ENCODE assay signal across 15 cellular contexts in genomic region chr20:54468082-54468481, GRCh38. TPM values are rescaled to one million over a fixed set of nuclear protein-coding genes. Genes with fewer than 3 reads are reported as not detected.
DNase-seq lines count a peak whose midpoint lies in the region; ATAC-seq, FAIRE-seq and TF ChIP-seq lines count a peak whose summit lies in the region.
"Had no signal": no experiment of that assay in that cellular context is flagged by ENCODE, and none has a peak within 500 bp of the region (broad histone marks: within the 10 kb centered on the region; RNA-seq: fewer than 3 reads in every experiment).

No MANE protein-coding gene starts in this region.

- TF ChIP-seq POLR2A in HepG2 (IDR thresholded peaks at IDR 0.05; ENCODE audit: insufficient read depth in 1 of 2, low read depth in 2 of 2, low read length in 2 of 2) (no peak), right lobe of liver (IDR thresholded peaks at IDR 0.05) (no peak)

- no peak overlapping the region for H2AFZ ChIP-seq in HepG2 (ENCODE audit: low read length)

- H3K4me3 ChIP-seq in HepG2 (replicated peaks in 1 of 3; ENCODE audit: insufficient read depth in 1 of 3, low read depth in 2 of 3, low read length in 3 of 3) (no peak overlapping the region), right lobe of liver (no peak overlapping the region)
- H3K4me3 ChIP-seq: Peyer's patch had no signal

- CTCF ChIA-PET in HepG2 (lab: Yijun Ruan, JAX; ENCODE audit: low intra/inter-chr PET ratio, low total read pairs): no interaction called here

- H3K27ac ChIP-seq in HepG2 (ENCODE audit: extremely low read length, insufficient read depth, low read length): no peak overlapping the region
- no peak overlapping the region for H3K27ac ChIP-seq in right lobe of liver
- H3K27ac ChIP-seq: KMS-11, Peyer's patch had no signal

- 15% methylated on average over 3 of the region's 3 CpGs for WGBS in HepG2 (ENCODE audit: low lambda C conversion rate)
- WGBS in right lobe of liver (ENCODE audit: insufficient coverage, low coverage, low lambda C conversion rate, missing lambda C conversion rate): 47% methylated on average over 3 of the region's 3 CpGs

- TF ChIP-seq CTCF in HepG2 (CRISPR knock-in tag; IDR thresholded peaks at IDR 0.05) (no peak), right lobe of liver (IDR thresholded peaks at IDR 0.05) (no peak)

- DNase-seq in HepG2 (ENCODE audit: low spot score): no peak
- DNase-seq in right lobe of liver: no peak
- DNase-seq in M059J (ENCODE audit: low read depth): peak; percentile 22
- DNase-seq in AG08396 (ENCODE audit: low spot score): no peak
- DNase-seq in NCI-H2227 treated with DMSO at 0.1 percent for 48 hours (lab: John Stamatoyannopoulos, UW): no peak
- DNase-seq: CD8-positive, alpha-beta T cell; DMS79 treated with DMSO at 0.1 percent for 48 hours; MM.1S; NCI-H1105 treated with DMSO at 0.1 percent for 48 hours; NCI-H1930; Peyer's patch had no signal

- in situ Hi-C loops in HepG2 (cut with HindIII; ENCODE audit: extremely low pct_ligation_motif_present, low pct_unique_long_range_greater_than_20kb): no loop called here

- no peaks in the 10 kb centered on the region for H3K79me2 ChIP-seq in HepG2 (ENCODE audit: insufficient read depth, low read length)

- POLR2A ChIA-PET in HepG2 (lab: Yijun Ruan, JAX): no interaction called here

- no peaks in the 10 kb centered on the region for H3K36me3 ChIP-seq in HepG2 (replicated peaks in 1 of 2; ENCODE audit: control insufficient read depth in 1 of 2, insufficient read depth in 2 of 2, low read length in 2 of 2)
- no peaks in the 10 kb centered on the region for H3K36me3 ChIP-seq in right lobe of liver
- H3K36me3 ChIP-seq: Peyer's patch had no signal

- TF ChIP-seq EP300 in HepG2 (IDR thresholded peaks at IDR 0.05; ENCODE audit: low read depth in 2 of 2, low read length in 2 of 2): no peak
- no peak for TF ChIP-seq EP300 in HepG2 (CRISPR knock-in tag; IDR thresholded peaks at IDR 0.05; ENCODE audit: borderline replicate concordance)

- no peaks in the 10 kb centered on the region for H4K20me1 ChIP-seq in HepG2 (ENCODE audit: insufficient read depth, low read length)

- H3K9me3 ChIP-seq in HepG2 (ENCODE audit: low read length) (no peaks in the 10 kb centered on the region), right lobe of liver (no peaks in the 10 kb centered on the region)
- H3K9me3 ChIP-seq: Peyer's patch had no signal

- peaks cover 0 to 6% of the 10 kb centered on the region in 2 experiments; a peak in 2 of 5 replicates for H3K27me3 ChIP-seq in HepG2 (ENCODE audit: control insufficient read depth in 1 of 2, insufficient read depth in 2 of 2, low read length in 2 of 2)
- no peaks in the 10 kb centered on the region for H3K27me3 ChIP-seq in right lobe of liver
- H3K27me3 ChIP-seq: Peyer's patch had no signal

- ATAC-seq in HepG2 (peak; percentile 56; the same call in 2 of the 3 replicates), right lobe of liver (no peak), SK-N-SH treated with all-trans-retinoic acid at 6 μM for 48 hours (0 out of 3 replicates have a peak, but pooled peaks have one; percentile 31), GM18861 (IDR thresholded peaks at IDR 0.05; ENCODE audit: unreplicated experiment) (no peak)
- ATAC-seq: CD8-positive, alpha-beta T cell had no signal

- no peak overlapping the region for H3K4me2 ChIP-seq in HepG2 (ENCODE audit: low read depth, low read length)
- H3K4me2 ChIP-seq: KMS-11 had no signal

- intact Hi-C loops in HepG2 (cut with micrococcal nuclease; ENCODE audit: unreplicated experiment): no loop called here
- intact Hi-C loops in right lobe of liver (cut with DNase I): no loop called here

- TF ChIP-seq RAD21 in HepG2 (CRISPR knock-in tag; IDR thresholded peaks at IDR 0.05): no peak

- H3K4me1 ChIP-seq in HepG2 (ENCODE audit: insufficient read depth, low read length) (no peaks in the 10 kb centered on the region), right lobe of liver (no peaks in the 10 kb centered on the region)
- H3K4me1 ChIP-seq: Peyer's patch had no signal

- BruUV-seq in HepG2 (replicated peaks; lab: Mats Ljungman, UMichigan): no TSS peak

- no peak overlapping the region for H3K9ac ChIP-seq in HepG2 (ENCODE audit: insufficient read depth, low read depth, low read length)
- H3K9ac ChIP-seq: KMS-11 had no signal

- FAIRE-seq in HepG2 (lab: Jason Lieb, UNC): no peak
- FAIRE-seq: G401.6 had no signal

TF ChIP-seq in HepG2, 621 proteins besides CTCF, POLR2A, EP300 and RAD21 (continues in another document):
- no peak for TF ChIP-seq ZBTB10 (CRISPR knock-in tag; IDR thresholded peaks at IDR 0.05; ENCODE audit: borderline replicate concordance)
- no peak for TF ChIP-seq ARID2 (CRISPR knock-in tag; IDR thresholded peaks at IDR 0.05; ENCODE audit: borderline replicate concordance)
- no peak for TF ChIP-seq ZNF230 (CRISPR knock-in tag; IDR thresholded peaks at IDR 0.05)
- TF ChIP-seq SRSF4 (IDR thresholded peaks at IDR 0.05; ENCODE audit: low read depth, low read length, poor library complexity, severe bottlenecking): no peak
- no peak for TF ChIP-seq ATF7-NPFF (CRISPR knock-in tag; IDR thresholded peaks at IDR 0.05; ENCODE audit: low read depth)

TF ChIP-seq in SK-N-SH treated with all-trans-retinoic acid at 6 μM for 48 hours, 23 proteins besides CTCF, POLR2A, EP300 and RAD21 (continues in another document):
- TF ChIP-seq TSHZ2 (CRISPR knock-in tag; IDR thresholded peaks at IDR 0.05): no peak
- TF ChIP-seq ZNF70 (CRISPR knock-in tag; IDR thresholded peaks at IDR 0.05): no peak
- TF ChIP-seq ARNTL (CRISPR knock-in tag; IDR thresholded peaks at IDR 0.05; ENCODE audit: borderline replicate concordance, low read depth): no peak
- no peak for TF ChIP-seq CSRNP3 (CRISPR knock-in tag; IDR thresholded peaks at IDR 0.05)
- no peak for TF ChIP-seq ZNF8 (CRISPR knock-in tag; IDR thresholded peaks at IDR 0.05)
- no peak for TF ChIP-seq RARB (CRISPR knock-in tag; IDR thresholded peaks at IDR 0.05)

RNA-seq across cellular contexts. Expression of gene DOK5, which starts 7.3 kb away (rescaled TPM):
- not detected in 2 replicates for total RNA-seq in HepG2 (2016; rRNA removed; fragmentation: Illumina TruSeq; extraction: Trizol)
- not detected in 2 replicates for total RNA-seq in HepG2 (2016; cell fraction: cytosol; rRNA removed; fragmentation: Illumina TruSeq; extraction: Trizol; ENCODE audit: low read depth)
- total RNA-seq in HepG2 (2016; cell fraction: insoluble cytoplasmic fraction; rRNA removed; fragmentation: Illumina TruSeq; extraction: Trizol): not detected in 2 replicates
- total RNA-seq in HepG2 (2016; cell fraction: membrane; rRNA removed; fragmentation: Illumina TruSeq; extraction: Trizol): not detected in 2 replicates
- total RNA-seq in HepG2 (2016; cell fraction: nucleus; rRNA removed; fragmentation: Illumina TruSeq; extraction: Trizol): not detected in 2 replicates
- polyA plus RNA-seq in HepG2 (2011; rRNA removed): not detected in 2 replicates
- polyA plus RNA-seq in HepG2 (2011; cell fraction: cytosol; rRNA removed): not detected in 2 replicates
- polyA plus RNA-seq in HepG2 (2011; cell fraction: nucleus; rRNA removed): not detected in 2 replicates
- not detected in 2 replicates for polyA plus RNA-seq in HepG2 (2012)
- not detected in 2 replicates for polyA plus RNA-seq in HepG2 (2016; cell fraction: cytosol; fragmentation: Illumina TruSeq; extraction: Trizol; ENCODE audit: low read depth)
- not detected in 2 replicates for polyA plus RNA-seq in HepG2 (2016; cell fraction: insoluble cytoplasmic fraction; fragmentation: Illumina TruSeq; extraction: Trizol; ENCODE audit: low read depth)
- polyA plus RNA-seq in HepG2 (2016; cell fraction: membrane; fragmentation: Illumina TruSeq; extraction: Trizol; ENCODE audit: low read depth): not detected in 2 replicates
- not detected in 2 replicates for polyA plus RNA-seq in HepG2 (2016; cell fraction: nucleus; fragmentation: Illumina TruSeq; extraction: Trizol; ENCODE audit: insufficient read depth, low read depth)
- polyA minus RNA-seq in HepG2 (2011; rRNA and poly(A)+ RNA removed; ENCODE audit: low replicate concordance): not detected in 2 replicates
- not detected in 2 replicates for polyA minus RNA-seq in HepG2 (2011; cell fraction: cytosol; rRNA and poly(A)+ RNA removed)
- not detected in 2 replicates for polyA minus RNA-seq in HepG2 (2011; cell fraction: nucleus; rRNA and poly(A)+ RNA removed)
- under 1 TPM in 2 of 6 experiments, not detected in 4; 0.43 to 0.69 TPM for total RNA-seq in right lobe of liver
- total RNA-seq in M059J (2014; rRNA removed; shearing (Covaris generic)): not detected in 2 replicates
- total RNA-seq: CD8-positive, alpha-beta T cell had no signal

Comparison
In these comparisons a context has a peak if more than half of its experiments do, and no peak if none do; other contexts are left out.
1. ATAC-seq: peak in HepG2 (single experiment) and SK-N-SH treated with all-trans-retinoic acid at 6 μM for 48 hours (single experiment); none in right lobe of liver (0 of 4) and GM18861 (single experiment).